In the genomic region with DNA sequence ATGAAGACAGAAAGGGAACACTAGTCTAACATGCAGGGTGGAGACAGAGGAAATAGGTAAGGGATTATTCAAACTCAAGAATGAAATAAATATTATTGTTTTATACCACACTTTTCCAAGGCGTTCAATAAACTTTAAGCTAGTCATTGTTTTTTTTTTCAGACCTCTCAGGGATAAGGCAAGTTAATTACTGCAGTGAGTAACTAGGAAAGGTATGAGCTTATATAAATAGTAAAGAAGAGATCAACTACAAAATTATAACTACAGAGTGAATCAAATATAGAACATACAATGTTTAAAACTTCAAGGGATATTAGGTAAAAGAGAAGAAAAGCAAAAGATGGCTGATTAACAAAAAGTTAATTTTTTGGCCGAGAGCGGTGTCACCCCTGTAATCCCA, we compare ENCODE assay signal across 15 cellular contexts.
"Had no signal": no experiment of that assay in that cellular context is flagged by ENCODE, and none has a peak within 500 bp of the region (broad histone marks: within the 10 kb centered on the region; RNA-seq: fewer than 3 reads in every experiment).

No MANE protein-coding gene starts in this region.

- ATAC-seq: activated naive CD8-positive, alpha-beta T cell treated with anti-CD3 and anti-CD28 coated beads, Interleukin-2, amount 50 U/mL, for 24 hours; esophagus mucosa; psoas muscle; right lobe of liver had no signal

- H3K4me1 ChIP-seq: psoas muscle, right lobe of liver had no signal

- H3K27ac ChIP-seq: cardiac muscle cell, psoas muscle, right lobe of liver had no signal

- H3K9me3 Mint-ChIP-seq: activated CD4-positive, alpha-beta T cell treated with anti-CD3 and anti-CD28 coated beads, Interleukin-2, amount 10 ng/mL, durations not matched to agents 7 days and 5 days; activated naive CD4-positive, alpha-beta T cell treated with anti-CD3 and anti-CD28 coated beads for 36 hours; activated naive CD8-positive, alpha-beta T cell treated with anti-CD3 and anti-CD28 coated beads, Interleukin-2, amount 50 U/mL, for 24 hours; activated T-helper 2 cell treated with anti-CD3 and anti-CD28 coated beads, Interferon-gamma antibody, Interleukin-2, Interleukin-4, amounts not matched to agents 10 μg/mL and 5 μg/mL and 100 μg/mL, durations not matched to agents 14 hours and 24 hours and 36 hours; immature natural killer cell; nephron progenitor cell; stimulated activated naive CD8-positive, alpha-beta T cell treated with anti-CD3 and anti-CD28 coated beads, Interleukin-15, Interleukin-2, amounts not matched to agents 100 ng/mL and 50 ng/mL, for 24 hours; type B pancreatic cell had no signal

- H3K4me3 Mint-ChIP-seq: activated CD4-positive, alpha-beta T cell treated with anti-CD3 and anti-CD28 coated beads, Interleukin-2, amount 10 ng/mL, durations not matched to agents 7 days and 5 days; activated naive CD4-positive, alpha-beta T cell treated with anti-CD3 and anti-CD28 coated beads for 36 hours; activated naive CD8-positive, alpha-beta T cell treated with anti-CD3 and anti-CD28 coated beads, Interleukin-2, amount 50 U/mL, for 24 hours; immature natural killer cell; nephron progenitor cell; stimulated activated naive CD8-positive, alpha-beta T cell treated with anti-CD3 and anti-CD28 coated beads, Interleukin-15, Interleukin-2, amounts not matched to agents 100 ng/mL and 50 ng/mL, for 24 hours; type B pancreatic cell had no signal

- H3K4me3 ChIP-seq: cardiac muscle cell, psoas muscle, right lobe of liver had no signal

- H3K27ac Mint-ChIP-seq: activated CD4-positive, alpha-beta T cell treated with anti-CD3 and anti-CD28 coated beads, Interleukin-2, amount 10 ng/mL, durations not matched to agents 7 days and 5 days; activated naive CD4-positive, alpha-beta T cell treated with anti-CD3 and anti-CD28 coated beads for 36 hours; activated naive CD8-positive, alpha-beta T cell treated with anti-CD3 and anti-CD28 coated beads, Interleukin-2, amount 50 U/mL, for 24 hours; activated T-helper 2 cell treated with anti-CD3 and anti-CD28 coated beads, Interferon-gamma antibody, Interleukin-2, Interleukin-4, amounts not matched to agents 10 μg/mL and 5 μg/mL and 100 μg/mL, durations not matched to agents 14 hours and 24 hours and 36 hours; nephron progenitor cell; stimulated activated naive CD8-positive, alpha-beta T cell treated with anti-CD3 and anti-CD28 coated beads, Interleukin-15, Interleukin-2, amounts not matched to agents 100 ng/mL and 50 ng/mL, for 24 hours; type B pancreatic cell had no signal

- H3K4me1 Mint-ChIP-seq: activated naive CD8-positive, alpha-beta T cell treated with anti-CD3 and anti-CD28 coated beads, Interleukin-2, amount 50 U/mL, for 24 hours; nephron progenitor cell had no signal

- DNase-seq: activated CD4-positive, alpha-beta T cell treated with anti-CD3 and anti-CD28 coated beads, Interleukin-2, amount 10 ng/mL, durations not matched to agents 7 days and 5 days; activated CD4-positive, CD25-positive, alpha-beta regulatory T cell; activated naive CD4-positive, alpha-beta T cell treated with anti-CD3 and anti-CD28 coated beads for 36 hours; activated naive CD8-positive, alpha-beta T cell treated with anti-CD3 and anti-CD28 coated beads, Interleukin-2, amount 50 U/mL, for 24 hours; activated T-cell treated with anti-CD3 and anti-CD28 coated beads for 4 hours; immature natural killer cell; nephron progenitor cell; psoas muscle; right lobe of liver; SW 1271 had no signal

- H3K27me3 ChIP-seq: cardiac muscle cell, right lobe of liver had no signal

- H3K27me3 Mint-ChIP-seq: activated CD4-positive, alpha-beta T cell treated with anti-CD3 and anti-CD28 coated beads, Interleukin-2, amount 10 ng/mL, durations not matched to agents 7 days and 5 days; activated naive CD8-positive, alpha-beta T cell treated with anti-CD3 and anti-CD28 coated beads, Interleukin-2, amount 50 U/mL, for 24 hours; stimulated activated naive CD8-positive, alpha-beta T cell treated with anti-CD3 and anti-CD28 coated beads, Interleukin-15, Interleukin-2, amounts not matched to agents 100 ng/mL and 50 ng/mL, for 24 hours; type B pancreatic cell had no signal

- H3K9me3 ChIP-seq: psoas muscle, right lobe of liver had no signal
